ENCODE assay signal across 1 cellular context in the genomic region with DNA sequence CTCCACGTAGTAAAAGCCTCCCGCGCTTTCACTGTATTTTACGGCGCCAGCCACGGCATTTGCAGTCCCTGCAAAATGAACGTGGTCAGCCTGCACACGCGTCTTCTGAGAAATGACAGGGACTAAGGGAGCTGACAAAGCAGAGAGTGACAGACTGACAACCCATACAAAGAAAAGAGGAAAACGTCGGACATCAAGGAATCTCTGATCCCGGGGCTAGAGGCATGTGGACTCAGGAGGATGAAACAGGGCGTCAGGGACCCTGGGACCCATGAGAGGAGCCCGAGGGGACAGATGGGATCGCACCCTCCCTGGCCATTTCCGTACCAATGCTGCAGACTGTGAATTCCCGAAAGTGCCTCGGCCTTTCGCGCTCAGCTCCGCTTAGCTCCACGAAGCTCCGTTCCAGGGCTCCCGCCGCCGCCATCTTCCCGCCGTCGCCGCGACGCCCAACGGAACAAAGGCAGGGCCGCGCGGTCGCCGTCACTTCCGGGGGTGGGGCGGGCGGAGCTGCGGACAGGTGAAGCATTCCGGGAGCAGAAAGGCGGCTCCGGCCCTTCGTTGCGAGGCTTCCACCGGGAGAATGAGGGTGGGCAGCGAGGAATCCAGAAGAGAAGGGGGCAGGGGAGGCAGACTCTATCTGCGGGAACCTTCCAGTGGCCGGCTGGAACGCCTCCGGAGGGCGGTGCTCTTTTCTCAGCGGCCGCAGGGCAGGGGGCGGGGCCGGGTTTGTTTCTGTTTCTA.
TF ChIP-seq lines count a peak whose summit lies in the region.

A gene with protein sequence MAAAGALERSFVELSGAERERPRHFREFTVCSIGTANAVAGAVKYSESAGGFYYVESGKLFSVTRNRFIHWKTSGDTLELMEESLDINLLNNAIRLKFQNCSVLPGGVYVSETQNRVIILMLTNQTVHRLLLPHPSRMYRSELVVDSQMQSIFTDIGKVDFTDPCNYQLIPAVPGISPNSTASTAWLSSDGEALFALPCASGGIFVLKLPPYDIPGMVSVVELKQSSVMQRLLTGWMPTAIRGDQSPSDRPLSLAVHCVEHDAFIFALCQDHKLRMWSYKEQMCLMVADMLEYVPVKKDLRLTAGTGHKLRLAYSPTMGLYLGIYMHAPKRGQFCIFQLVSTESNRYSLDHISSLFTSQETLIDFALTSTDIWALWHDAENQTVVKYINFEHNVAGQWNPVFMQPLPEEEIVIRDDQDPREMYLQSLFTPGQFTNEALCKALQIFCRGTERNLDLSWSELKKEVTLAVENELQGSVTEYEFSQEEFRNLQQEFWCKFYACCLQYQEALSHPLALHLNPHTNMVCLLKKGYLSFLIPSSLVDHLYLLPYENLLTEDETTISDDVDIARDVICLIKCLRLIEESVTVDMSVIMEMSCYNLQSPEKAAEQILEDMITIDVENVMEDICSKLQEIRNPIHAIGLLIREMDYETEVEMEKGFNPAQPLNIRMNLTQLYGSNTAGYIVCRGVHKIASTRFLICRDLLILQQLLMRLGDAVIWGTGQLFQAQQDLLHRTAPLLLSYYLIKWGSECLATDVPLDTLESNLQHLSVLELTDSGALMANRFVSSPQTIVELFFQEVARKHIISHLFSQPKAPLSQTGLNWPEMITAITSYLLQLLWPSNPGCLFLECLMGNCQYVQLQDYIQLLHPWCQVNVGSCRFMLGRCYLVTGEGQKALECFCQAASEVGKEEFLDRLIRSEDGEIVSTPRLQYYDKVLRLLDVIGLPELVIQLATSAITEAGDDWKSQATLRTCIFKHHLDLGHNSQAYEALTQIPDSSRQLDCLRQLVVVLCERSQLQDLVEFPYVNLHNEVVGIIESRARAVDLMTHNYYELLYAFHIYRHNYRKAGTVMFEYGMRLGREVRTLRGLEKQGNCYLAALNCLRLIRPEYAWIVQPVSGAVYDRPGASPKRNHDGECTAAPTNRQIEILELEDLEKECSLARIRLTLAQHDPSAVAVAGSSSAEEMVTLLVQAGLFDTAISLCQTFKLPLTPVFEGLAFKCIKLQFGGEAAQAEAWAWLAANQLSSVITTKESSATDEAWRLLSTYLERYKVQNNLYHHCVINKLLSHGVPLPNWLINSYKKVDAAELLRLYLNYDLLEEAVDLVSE (N-terminal part only) (minus strand): TSS at position 459 of the 744 bp plus-strand sequence. CDS start 32 bp downstream, at position 427.

TF ChIP-seq in HepG2, 621 proteins besides CTCF, POLR2A, EP300 and RAD21 (continued from another document and continues in another):
- TF ChIP-seq ZNF274 (CRISPR knock-in tag; IDR thresholded peaks at IDR 0.05) (peak; percentile 82; the same call in 1 of the 2 replicates), ZBTB3 (CRISPR knock-in tag; IDR thresholded peaks at IDR 0.05; ENCODE audit: borderline replicate concordance, low read depth) (no peak), RBFOX2 (IDR thresholded peaks at IDR 0.05; ENCODE audit: low read depth, low read length) (peak; percentile 98), ZNF550 (CRISPR knock-in tag; IDR thresholded peaks at IDR 0.05; ENCODE audit: borderline replicate concordance) (no peak; the same call in 1 of the 2 replicates), TAF1 (CRISPR knock-in tag; IDR thresholded peaks at IDR 0.05) (peak; percentile 96), KLF16 (CRISPR knock-in tag; IDR thresholded peaks at IDR 0.05) (peak; percentile 54 to 96; a peak in 1 of 4 replicates), ZNF703 (CRISPR knock-in tag; IDR thresholded peaks at IDR 0.05; ENCODE audit: borderline replicate concordance) (no peak; the same call in 1 of the 2 replicates), STAG1 (CRISPR knock-in tag; IDR thresholded peaks at IDR 0.05) (no peak), ZNF670 (CRISPR knock-in tag; IDR thresholded peaks at IDR 0.05; ENCODE audit: borderline replicate concordance) (no peak), ATF7 (IDR thresholded peaks at IDR 0.05) (no peak), ATF7 (CRISPR knock-in tag; IDR thresholded peaks at IDR 0.05) (no peak), CCDC6 (CRISPR knock-in tag; IDR thresholded peaks at IDR 0.05) (no peak; the same call in 1 of the 2 replicates), ZNF367 (CRISPR knock-in tag; IDR thresholded peaks at IDR 0.05; ENCODE audit: borderline replicate concordance) (no peak), MIER2 (CRISPR knock-in tag; IDR thresholded peaks at IDR 0.05) (no peak), LCORL (IDR thresholded peaks at IDR 0.05) (no peak), LCORL (CRISPR knock-in tag; IDR thresholded peaks at IDR 0.05) (peak; percentile 73), ZNF567 (CRISPR knock-in tag; IDR thresholded peaks at IDR 0.05; ENCODE audit: borderline replicate concordance) (0 out of 2 replicates have a peak, but pooled peaks have one; percentile 54), ZFP37 (CRISPR knock-in tag; IDR thresholded peaks at IDR 0.05; ENCODE audit: borderline replicate concordance) (peak; percentile 44; the same call in 1 of the 2 replicates), DR1 (CRISPR knock-in tag; IDR thresholded peaks at IDR 0.05) (peak; percentile 81), SNAPC2 (CRISPR knock-in tag; IDR thresholded peaks at IDR 0.05) (peak; percentile 84), SIN3A (IDR thresholded peaks at IDR 0.05; ENCODE audit: borderline replicate concordance, low read depth, low read length) (peak; percentile 71; the same call in 1 of the 2 replicates), ZEB1 (IDR thresholded peaks at IDR 0.05; ENCODE audit: insufficient replicate concordance, low read depth) (peak; percentile 90), ZNF556 (CRISPR knock-in tag; IDR thresholded peaks at IDR 0.05; ENCODE audit: borderline replicate concordance) (no peak), ZNF776 (CRISPR knock-in tag; IDR thresholded peaks at IDR 0.05) (peak; percentile 77; the same call in 1 of the 2 replicates), ZNF33A (CRISPR knock-in tag; IDR thresholded peaks at IDR 0.05; ENCODE audit: borderline replicate concordance) (no peak), ZNF180 (CRISPR knock-in tag; IDR thresholded peaks at IDR 0.05; ENCODE audit: borderline replicate concordance, low read depth) (no peak), TBX2 (CRISPR knock-in tag; IDR thresholded peaks at IDR 0.05; ENCODE audit: borderline replicate concordance) (peak; percentile 75; the same call in 1 of the 2 replicates), RERE (CRISPR knock-in tag; IDR thresholded peaks at IDR 0.05; ENCODE audit: low read depth) (peak; percentile 57; the same call in 1 of the 2 replicates), NONO (IDR thresholded peaks at IDR 0.05) (no peak), NONO (CRISPR knock-in tag; conservative IDR thresholded peaks at IDR 0.05) (peak; percentile 95), ONECUT2 (CRISPR knock-in tag; IDR thresholded peaks at IDR 0.05) (no peak), REPIN1 (CRISPR knock-in tag; IDR thresholded peaks at IDR 0.05; ENCODE audit: borderline replicate concordance, low read depth) (peak; percentile 91), IRX3 (CRISPR knock-in tag; IDR thresholded peaks at IDR 0.05; ENCODE audit: borderline replicate concordance, low read depth) (peak; percentile 89; the same call in 1 of the 2 replicates), ZNF549 (CRISPR knock-in tag; IDR thresholded peaks at IDR 0.05) (no peak), ATF2 (CRISPR knock-in tag; IDR thresholded peaks at IDR 0.05) (peak; percentile 60; the same call in 1 of the 2 replicates), ZNF264 (CRISPR knock-in tag; IDR thresholded peaks at IDR 0.05) (0 out of 2 replicates have a peak, but pooled peaks have one; percentile 62)
- TF ChIP-seq, protein P1, sequence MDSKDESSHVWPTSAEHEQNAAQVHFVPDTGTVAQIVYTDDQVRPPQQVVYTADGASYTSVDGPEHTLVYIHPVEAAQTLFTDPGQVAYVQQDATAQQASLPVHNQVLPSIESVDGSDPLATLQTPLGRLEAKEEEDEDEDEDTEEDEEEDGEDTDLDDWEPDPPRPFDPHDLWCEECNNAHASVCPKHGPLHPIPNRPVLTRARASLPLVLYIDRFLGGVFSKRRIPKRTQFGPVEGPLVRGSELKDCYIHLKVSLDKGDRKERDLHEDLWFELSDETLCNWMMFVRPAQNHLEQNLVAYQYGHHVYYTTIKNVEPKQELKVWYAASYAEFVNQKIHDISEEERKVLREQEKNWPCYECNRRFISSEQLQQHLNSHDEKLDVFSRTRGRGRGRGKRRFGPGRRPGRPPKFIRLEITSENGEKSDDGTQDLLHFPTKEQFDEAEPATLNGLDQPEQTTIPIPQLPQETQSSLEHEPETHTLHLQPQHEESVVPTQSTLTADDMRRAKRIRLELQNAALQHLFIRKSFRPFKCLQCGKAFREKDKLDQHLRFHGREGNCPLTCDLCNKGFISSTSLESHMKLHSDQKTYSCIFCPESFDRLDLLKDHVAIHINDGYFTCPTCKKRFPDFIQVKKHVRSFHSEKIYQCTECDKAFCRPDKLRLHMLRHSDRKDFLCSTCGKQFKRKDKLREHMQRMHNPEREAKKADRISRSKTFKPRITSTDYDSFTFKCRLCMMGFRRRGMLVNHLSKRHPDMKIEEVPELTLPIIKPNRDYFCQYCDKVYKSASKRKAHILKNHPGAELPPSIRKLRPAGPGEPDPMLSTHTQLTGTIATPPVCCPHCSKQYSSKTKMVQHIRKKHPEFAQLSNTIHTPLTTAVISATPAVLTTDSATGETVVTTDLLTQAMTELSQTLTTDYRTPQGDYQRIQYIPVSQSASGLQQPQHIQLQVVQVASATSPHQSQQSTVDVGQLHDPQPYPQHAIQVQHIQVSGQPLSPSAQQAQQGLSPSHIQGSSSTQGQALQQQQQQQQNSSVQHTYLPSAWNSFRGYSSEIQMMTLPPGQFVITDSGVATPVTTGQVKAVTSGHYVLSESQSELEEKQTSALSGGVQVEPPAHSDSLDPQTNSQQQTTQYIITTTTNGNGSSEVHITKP (CRISPR knock-in tag; IDR thresholded peaks at IDR 0.05; ENCODE audit: low read depth) = no peak
- TF ChIP-seq, protein P2, sequence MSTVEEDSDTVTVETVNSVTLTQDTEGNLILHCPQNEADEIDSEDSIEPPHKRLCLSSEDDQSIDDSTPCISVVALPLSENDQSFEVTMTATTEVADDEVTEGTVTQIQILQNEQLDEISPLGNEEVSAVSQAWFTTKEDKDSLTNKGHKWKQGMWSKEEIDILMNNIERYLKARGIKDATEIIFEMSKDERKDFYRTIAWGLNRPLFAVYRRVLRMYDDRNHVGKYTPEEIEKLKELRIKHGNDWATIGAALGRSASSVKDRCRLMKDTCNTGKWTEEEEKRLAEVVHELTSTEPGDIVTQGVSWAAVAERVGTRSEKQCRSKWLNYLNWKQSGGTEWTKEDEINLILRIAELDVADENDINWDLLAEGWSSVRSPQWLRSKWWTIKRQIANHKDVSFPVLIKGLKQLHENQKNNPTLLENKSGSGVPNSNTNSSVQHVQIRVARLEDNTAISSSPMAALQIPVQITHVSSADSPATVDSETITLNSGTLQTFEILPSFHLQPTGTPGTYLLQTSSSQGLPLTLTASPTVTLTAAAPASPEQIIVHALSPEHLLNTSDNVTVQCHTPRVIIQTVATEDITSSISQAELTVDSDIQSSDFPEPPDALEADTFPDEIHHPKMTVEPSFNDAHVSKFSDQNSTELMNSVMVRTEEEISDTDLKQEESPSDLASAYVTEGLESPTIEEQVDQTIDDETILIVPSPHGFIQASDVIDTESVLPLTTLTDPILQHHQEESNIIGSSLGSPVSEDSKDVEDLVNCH (CRISPR knock-in tag; IDR thresholded peaks at IDR 0.05) = no peak
- TF ChIP-seq, protein P3, sequence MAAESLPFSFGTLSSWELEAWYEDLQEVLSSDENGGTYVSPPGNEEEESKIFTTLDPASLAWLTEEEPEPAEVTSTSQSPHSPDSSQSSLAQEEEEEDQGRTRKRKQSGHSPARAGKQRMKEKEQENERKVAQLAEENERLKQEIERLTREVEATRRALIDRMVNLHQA (CRISPR knock-in tag; IDR thresholded peaks at IDR 0.05) = no peak
